ENCODE assay signal across 19 cellular contexts in the genomic region with DNA sequence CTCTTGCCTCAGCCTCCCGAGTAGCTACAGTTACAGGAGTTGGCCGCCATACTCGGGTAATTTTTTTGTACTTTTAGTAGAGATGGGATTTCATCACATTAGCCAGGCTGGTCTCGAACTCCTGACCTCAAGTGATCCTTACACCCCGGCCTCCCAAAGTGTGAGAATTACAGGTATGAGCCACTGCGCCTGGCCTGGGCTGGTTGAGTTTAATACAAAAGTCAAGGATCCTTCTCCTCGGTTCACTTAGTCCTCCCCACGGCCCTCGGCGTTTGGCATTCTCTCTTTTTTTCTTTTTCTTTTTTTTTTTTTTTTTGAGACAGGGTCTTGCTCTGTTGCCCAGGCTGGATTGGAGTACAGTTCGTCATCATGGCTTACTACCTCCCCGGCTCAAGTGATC. TPM values are rescaled to one million over a fixed set of nuclear protein-coding genes. Genes with fewer than 3 reads are reported as not detected.
DNase-seq lines count a peak whose midpoint lies in the region; ATAC-seq and TF ChIP-seq lines count a peak whose summit lies in the region.
"Had no signal": no experiment of that assay in that cellular context is flagged by ENCODE, and none has a peak within 500 bp of the region (broad histone marks: within the 10 kb centered on the region; RNA-seq: fewer than 3 reads in every experiment).

No MANE protein-coding gene starts in this region.

- intact Hi-C loops in stomach (cut with DNase I; ENCODE audit: low total_unique reads), result no loop called here

- peaks cover 6 to 39% (median 25%) of the 10 kb centered on the region in 4 donors for H3K4me1 ChIP-seq in stomach
- H3K4me1 ChIP-seq: breast epithelium, HAP-1 had no signal

- TF ChIP-seq EP300 in stomach (IDR thresholded peaks at IDR 0.05), result no peak

- H3K4me3 Mint-ChIP-seq in stimulated activated naive CD8-positive, alpha-beta T cell treated with anti-CD3 and anti-CD28 coated beads, Interleukin-15, Interleukin-2, amounts not matched to agents 100 ng/mL and 50 ng/mL, for 24 hours, result no peak overlapping the region
- no peak overlapping the region for H3K4me3 Mint-ChIP-seq in stimulated activated naive CD8-positive, alpha-beta T cell treated with anti-CD3 and anti-CD28 coated beads, Interleukin-15, amount 100 ng/mL, for 72 hours
- no peak overlapping the region for H3K4me3 Mint-ChIP-seq in WTC11
- no peak overlapping the region for H3K4me3 Mint-ChIP-seq in mesothelial cell of epicardium
- no peak overlapping the region for H3K4me3 Mint-ChIP-seq in activated naive CD8-positive, alpha-beta T cell treated with anti-CD3 and anti-CD28 coated beads, Interleukin-2, amount 50 U/mL, for 24 hours
- H3K4me3 Mint-ChIP-seq: CD14-positive monocyte, immature natural killer cell, neural crest cell had no signal

- CTCF ChIA-PET in WTC11 (lab: Charles Lee), result interaction anchor here (1.4 kb wide), 2 partner anchors 29 to 47 kb away, joined by 5 to 6 read pairs; no protein-coding TSS in a partner anchor

- ATAC-seq in stimulated activated naive CD8-positive, alpha-beta T cell treated with anti-CD3 and anti-CD28 coated beads, Interleukin-15, amount 100 ng/mL, for 72 hours, result no peak
- ATAC-seq in WTC11 (no peak), HG03378 (IDR thresholded peaks at IDR 0.05; ENCODE audit: unreplicated experiment) (no peak)
- ATAC-seq in activated naive CD8-positive, alpha-beta T cell treated with anti-CD3 and anti-CD28 coated beads, Interleukin-2, amount 50 U/mL, for 24 hours, result no peak

- no peaks in the 10 kb centered on the region for H3K36me3 ChIP-seq in stomach
- H3K36me3 ChIP-seq: breast epithelium, HAP-1 had no signal

- no peak overlapping the region for H3K4me3 ChIP-seq in stomach
- H3K4me3 ChIP-seq: breast epithelium, HAP-1 had no signal

- POLR2A ChIA-PET in WTC11 (lab: Charles Lee), result no interaction called here

- H3K27ac Mint-ChIP-seq in stimulated activated naive CD8-positive, alpha-beta T cell treated with anti-CD3 and anti-CD28 coated beads, Interleukin-15, Interleukin-2, amounts not matched to agents 100 ng/mL and 50 ng/mL, for 24 hours, result peak overlapping the region; percentile 87
- peak overlapping the region in 1 of 2 donors; percentile 5 for H3K27ac Mint-ChIP-seq in stimulated activated naive CD8-positive, alpha-beta T cell treated with anti-CD3 and anti-CD28 coated beads, Interleukin-15, amount 100 ng/mL, for 72 hours
- no peak overlapping the region for H3K27ac Mint-ChIP-seq in WTC11
- peak overlapping the region; percentile 98 for H3K27ac Mint-ChIP-seq in mesothelial cell of epicardium
- no peak overlapping the region for H3K27ac Mint-ChIP-seq in activated naive CD8-positive, alpha-beta T cell treated with anti-CD3 and anti-CD28 coated beads, Interleukin-2, amount 50 U/mL, for 24 hours
- H3K27ac Mint-ChIP-seq: CD14-positive monocyte, immature natural killer cell had no signal

- H3K36me3 Mint-ChIP-seq in stimulated activated naive CD8-positive, alpha-beta T cell treated with anti-CD3 and anti-CD28 coated beads, Interleukin-15, Interleukin-2, amounts not matched to agents 100 ng/mL and 50 ng/mL, for 24 hours (ENCODE audit: low read depth), result no peaks in the 10 kb centered on the region
- H3K36me3 Mint-ChIP-seq in WTC11 (peaks cover 3% of the 10 kb centered on the region), mesothelial cell of epicardium (no peaks in the 10 kb centered on the region)
- no peaks in the 10 kb centered on the region for H3K36me3 Mint-ChIP-seq in activated naive CD8-positive, alpha-beta T cell treated with anti-CD3 and anti-CD28 coated beads, Interleukin-2, amount 50 U/mL, for 24 hours (ENCODE audit: low read depth)
- H3K36me3 Mint-ChIP-seq: CD14-positive monocyte, immature natural killer cell had no signal

- peaks cover 7% of the 10 kb centered on the region for H3K27me3 Mint-ChIP-seq in stimulated activated naive CD8-positive, alpha-beta T cell treated with anti-CD3 and anti-CD28 coated beads, Interleukin-15, Interleukin-2, amounts not matched to agents 100 ng/mL and 50 ng/mL, for 24 hours
- no peaks in the 10 kb centered on the region for H3K27me3 Mint-ChIP-seq in stimulated activated naive CD8-positive, alpha-beta T cell treated with anti-CD3 and anti-CD28 coated beads, Interleukin-15, amount 100 ng/mL, for 72 hours
- H3K27me3 Mint-ChIP-seq in WTC11 (ENCODE audit: low read depth), result peaks cover 18% of the 10 kb centered on the region
- no peaks in the 10 kb centered on the region for H3K27me3 Mint-ChIP-seq in mesothelial cell of epicardium (ENCODE audit: low read depth)
- H3K27me3 Mint-ChIP-seq in activated naive CD8-positive, alpha-beta T cell treated with anti-CD3 and anti-CD28 coated beads, Interleukin-2, amount 50 U/mL, for 24 hours, result peaks cover 3% of the 10 kb centered on the region

- H3K27ac ChIP-seq in stomach, result peak overlapping the region in 1 of 5 donors; percentile 77

- peaks cover 17% of the 10 kb centered on the region for H3K4me1 Mint-ChIP-seq in stimulated activated naive CD8-positive, alpha-beta T cell treated with anti-CD3 and anti-CD28 coated beads, Interleukin-15, Interleukin-2, amounts not matched to agents 100 ng/mL and 50 ng/mL, for 24 hours (ENCODE audit: low read depth)
- peaks cover 20% of the 10 kb centered on the region for H3K4me1 Mint-ChIP-seq in stimulated activated naive CD8-positive, alpha-beta T cell treated with anti-CD3 and anti-CD28 coated beads, Interleukin-15, amount 100 ng/mL, for 72 hours
- peaks cover 34% of the 10 kb centered on the region for H3K4me1 Mint-ChIP-seq in WTC11
- H3K4me1 Mint-ChIP-seq in mesothelial cell of epicardium, result peaks cover 40% of the 10 kb centered on the region
- H3K4me1 Mint-ChIP-seq in activated naive CD8-positive, alpha-beta T cell treated with anti-CD3 and anti-CD28 coated beads, Interleukin-2, amount 50 U/mL, for 24 hours, result peaks cover 26% of the 10 kb centered on the region
- H3K4me1 Mint-ChIP-seq: immature natural killer cell had no signal

- no peaks in the 10 kb centered on the region for H3K9me3 ChIP-seq in stomach
- H3K9me3 ChIP-seq: breast epithelium had no signal

- 92 to 99% (median 96%) methylated on average over 12 of the region's 12 CpGs for WGBS in stomach, 5 donors

- DNase-seq in stimulated activated naive CD8-positive, alpha-beta T cell treated with anti-CD3 and anti-CD28 coated beads, Interleukin-15, amount 100 ng/mL, for 72 hours, result no peak
- DNase-seq in WTC11 (ENCODE audit: low spot score), result no peak
- DNase-seq in mesothelial cell of epicardium (ENCODE audit: low spot score in 2 of 2, unreplicated experiment in 2 of 2), result no peak
- DNase-seq in stomach, result no peak
- no peak for DNase-seq in activated naive CD8-positive, alpha-beta T cell treated with anti-CD3 and anti-CD28 coated beads, Interleukin-2, amount 50 U/mL, for 24 hours
- no peak for DNase-seq in NCI-H2107 treated with DMSO at 0.1 percent for 48 hours (lab: John Stamatoyannopoulos, UW; ENCODE audit: unreplicated experiment)
- DNase-seq: effector CD8-positive, alpha-beta T cell; hippocampal formation; immature natural killer cell; NCI-H446; SHP77 had no signal

- TF ChIP-seq CTCF in WTC11 (IDR thresholded peaks at IDR 0.05) (no peak), mesothelial cell of epicardium (IDR thresholded peaks at IDR 0.05; ENCODE audit: unreplicated experiment) (no peak), stomach (IDR thresholded peaks at IDR 0.05) (no peak)

- TF ChIP-seq POLR2A in stomach (IDR thresholded peaks at IDR 0.05), result no peak

- H3K27me3 ChIP-seq in stomach, result no peaks in the 10 kb centered on the region
- H3K27me3 ChIP-seq: breast epithelium had no signal

- no peaks in the 10 kb centered on the region for H3K9me3 Mint-ChIP-seq in stimulated activated naive CD8-positive, alpha-beta T cell treated with anti-CD3 and anti-CD28 coated beads, Interleukin-15, Interleukin-2, amounts not matched to agents 100 ng/mL and 50 ng/mL, for 24 hours
- H3K9me3 Mint-ChIP-seq in stimulated activated naive CD8-positive, alpha-beta T cell treated with anti-CD3 and anti-CD28 coated beads, Interleukin-15, amount 100 ng/mL, for 72 hours, result no peaks in the 10 kb centered on the region
- H3K9me3 Mint-ChIP-seq in WTC11 (peaks cover 8% of the 10 kb centered on the region), mesothelial cell of epicardium (peaks cover 7% of the 10 kb centered on the region)
- H3K9me3 Mint-ChIP-seq in activated naive CD8-positive, alpha-beta T cell treated with anti-CD3 and anti-CD28 coated beads, Interleukin-2, amount 50 U/mL, for 24 hours, result no peaks in the 10 kb centered on the region
- H3K9me3 Mint-ChIP-seq: activated T-cell treated with anti-CD3 and anti-CD28 coated beads, Interleukin-2, amount 50 U/mL, for 24 hours; immature natural killer cell had no signal

TF ChIP-seq in WTC11, 78 proteins besides CTCF, POLR2A, EP300 and RAD21:
- TF ChIP-seq ZNF263 (CRISPR knock-in tag; IDR thresholded peaks at IDR 0.05; ENCODE audit: low read depth) (no peak), ZNF121 (CRISPR knock-in tag; IDR thresholded peaks at IDR 0.05) (0 out of 2 replicates have a peak, but pooled peaks have one; percentile 29)

RNA-seq across cellular contexts. Expression of gene MCHR1, which starts 33.0 kb away (rescaled TPM):
- 0.57 to 1.0 TPM (median 0.69 TPM) in 3 replicates for total RNA-seq in WTC11 (2021)
- 2.5 to 3.5 TPM (median 3.2 TPM) in 3 replicates for total RNA-seq in mesothelial cell of epicardium
- total RNA-seq in stomach, result not detected
- under 1 TPM in 2 of 3 donors, not detected in 1; 0.08 to 0.25 TPM for polyA plus RNA-seq in stomach
- total RNA-seq: activated CD8-positive, alpha-beta memory T cell treated with anti-CD3 and anti-CD28 coated beads for 36 hours; breast epithelium had no signal
- polyA plus RNA-seq: immature natural killer cell had no signal

Comparison
In these comparisons a context has a peak if more than half of its experiments do, and no peak if none do; other contexts are left out.
1. H3K27ac Mint-ChIP-seq: peak in stimulated activated naive CD8-positive, alpha-beta T cell treated with anti-CD3 and anti-CD28 coated beads, Interleukin-15, Interleukin-2, amounts not matched to agents 100 ng/mL and 50 ng/mL, for 24 hours (single experiment) and mesothelial cell of epicardium (single experiment); none in WTC11 (single experiment) and activated naive CD8-positive, alpha-beta T cell treated with anti-CD3 and anti-CD28 coated beads, Interleukin-2, amount 50 U/mL, for 24 hours (single experiment).